Comparison of ENCODE assay signal across 1 cellular context in the genomic region with DNA sequence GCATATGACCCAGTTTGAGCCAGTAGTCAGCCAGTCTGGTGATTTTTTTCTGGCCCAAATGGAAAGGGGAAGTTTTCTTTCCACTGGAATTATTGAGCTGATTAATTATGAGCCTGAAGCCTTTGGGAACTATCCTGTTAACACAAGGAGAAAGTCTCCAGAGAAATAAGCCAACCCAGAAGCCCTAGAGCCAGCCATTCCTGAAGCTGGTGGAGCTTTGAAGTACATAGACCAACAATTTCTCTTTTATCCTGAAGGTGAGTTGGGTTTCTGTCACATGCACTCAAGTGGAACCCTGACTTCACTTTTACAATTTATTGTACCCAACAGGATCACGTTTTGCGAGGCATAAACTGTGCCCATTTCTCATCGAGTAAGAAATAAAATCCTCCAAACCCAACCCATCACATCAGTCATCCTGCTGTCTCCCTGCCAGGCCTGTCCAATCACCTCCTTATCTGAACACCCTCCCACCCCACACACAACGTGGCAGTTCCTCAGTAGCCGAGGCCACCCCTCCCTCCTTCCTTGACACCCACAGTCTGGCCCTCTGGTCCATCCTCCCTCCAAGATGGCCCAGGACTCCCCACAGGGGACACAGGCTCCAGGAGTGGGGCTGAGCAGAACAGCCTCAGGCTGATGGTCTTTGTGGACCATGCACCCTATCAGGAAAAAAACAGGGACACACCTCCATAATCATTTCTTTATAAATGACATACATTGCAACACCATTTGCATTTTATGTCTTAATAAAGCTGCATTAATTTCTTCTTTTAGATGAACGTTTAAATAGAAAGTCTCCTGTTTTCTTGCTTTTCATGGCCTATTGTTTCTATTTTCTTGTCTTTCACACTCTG.
TF ChIP-seq lines count a peak whose summit lies in the region.

No MANE protein-coding gene starts in this region.

TF ChIP-seq in H1, 55 proteins besides CTCF, POLR2A, EP300 and RAD21:
- TF ChIP-seq, protein P1, sequence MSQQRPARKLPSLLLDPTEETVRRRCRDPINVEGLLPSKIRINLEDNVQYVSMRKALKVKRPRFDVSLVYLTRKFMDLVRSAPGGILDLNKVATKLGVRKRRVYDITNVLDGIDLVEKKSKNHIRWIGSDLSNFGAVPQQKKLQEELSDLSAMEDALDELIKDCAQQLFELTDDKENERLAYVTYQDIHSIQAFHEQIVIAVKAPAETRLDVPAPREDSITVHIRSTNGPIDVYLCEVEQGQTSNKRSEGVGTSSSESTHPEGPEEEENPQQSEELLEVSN (IDR thresholded peaks at IDR 0.05), result no peak
